8 cellular contexts compared by ENCODE assay signal in the genomic region with DNA sequence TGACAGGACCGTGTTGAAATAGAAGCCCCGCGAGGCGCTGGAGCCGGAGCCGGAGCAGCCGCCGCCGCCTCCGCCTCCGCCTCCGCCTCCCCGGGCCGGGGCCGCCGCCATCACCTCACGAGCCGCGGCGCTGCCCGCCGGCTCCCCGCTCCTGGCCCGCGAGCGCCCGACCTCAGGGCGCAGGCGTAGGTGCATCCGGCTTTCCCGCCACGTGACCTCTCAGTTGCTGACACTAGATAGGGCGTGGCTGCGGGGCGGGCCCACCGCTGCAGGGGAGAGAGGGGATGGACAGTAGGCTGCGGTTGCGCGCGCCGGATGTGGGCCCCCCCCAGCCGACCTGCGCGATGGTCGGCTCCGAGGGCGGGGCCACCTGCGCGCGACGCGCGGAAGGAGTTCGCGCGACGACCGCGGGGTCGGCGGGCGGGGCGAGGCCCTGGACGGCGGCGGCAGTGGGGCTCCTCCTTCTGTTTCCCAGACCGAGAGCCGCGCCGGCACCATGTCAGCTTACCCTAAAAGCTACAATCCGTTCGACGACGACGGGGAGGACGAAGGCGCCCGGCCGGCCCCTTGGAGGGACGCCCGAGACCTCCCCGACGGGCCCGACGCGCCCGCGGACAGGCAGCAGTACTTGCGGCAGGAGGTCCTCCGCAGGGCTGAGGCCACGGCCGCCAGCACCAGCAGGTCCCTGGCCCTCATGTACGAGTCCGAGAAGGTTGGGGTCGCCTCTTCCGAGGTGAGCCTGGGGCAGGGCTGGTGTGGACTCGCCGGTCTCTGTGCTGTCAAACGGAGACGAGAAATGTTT. TPM values are rescaled to one million over a fixed set of nuclear protein-coding genes. Genes with fewer than 3 reads are reported as not detected.
DNase-seq lines count a peak whose midpoint lies in the region; ATAC-seq and TF ChIP-seq lines count a peak whose summit lies in the region.

A gene (minus strand): TSS at position 197 of the 802 bp plus-strand sequence. CDS start 86 bp downstream, at position 111.
A gene (plus strand): TSS at position 393 of the 802 bp plus-strand sequence. CDS start 104 bp downstream, at position 497.

- in situ Hi-C loops in astrocyte of the cerebellum (cut with HindIII; ENCODE audit: low sequenced_read_pairs), result no loop called here

- TF ChIP-seq POLR2A in vagina (IDR thresholded peaks at IDR 0.05), result peak; percentile 50 to 87

- peak within 1 kb of the TSS; percentile 83 for H3K9ac ChIP-seq in rectal smooth muscle tissue (ENCODE audit: low read length)

- no peaks in the 10 kb centered on the region for H3K9me3 ChIP-seq in vagina

- intact Hi-C loops in vagina (cut with DNase I), result loop anchor here (5.0 kb wide), 1 partner anchor 58 kb away; a partner anchor contains a TSS

- H3K27ac ChIP-seq in rectal smooth muscle tissue (ENCODE audit: low read depth, low read length) (peak within 1 kb of the TSS; percentile 86), vagina (peak within 1 kb of the TSS; percentile 85)

- H3K27me3 ChIP-seq in rectal smooth muscle tissue (ENCODE audit: control insufficient read depth, insufficient read depth, low read length) (no peaks in the 10 kb centered on the region), vagina (no peaks in the 10 kb centered on the region)

- TF ChIP-seq CTCF in astrocyte of the cerebellum (IDR thresholded peaks at IDR 0.05; ENCODE audit: low read depth, low read length, missing control alignments) (no peak), vagina (IDR thresholded peaks at IDR 0.05) (no peak)

- H3K4me1 ChIP-seq in rectal smooth muscle tissue (ENCODE audit: control insufficient read depth, insufficient read depth, low read length) (peaks cover 13% of the 10 kb centered on the region), vagina (peaks cover 76% of the 10 kb centered on the region)

- peak; percentile 56 for ATAC-seq in GM18508 (IDR thresholded peaks at IDR 0.05; ENCODE audit: insufficient read depth, unreplicated experiment)
- peak; percentile 84 for ATAC-seq in HG02981 (IDR thresholded peaks at IDR 0.05; ENCODE audit: unreplicated experiment)

- peak within 1 kb of the TSS; percentile 68 for H3K4me3 ChIP-seq in astrocyte of the cerebellum (ENCODE audit: low read depth, low read length)
- H3K4me3 ChIP-seq in rectal smooth muscle tissue (ENCODE audit: low read length), result peak within 1 kb of the TSS; percentile 91
- H3K4me3 ChIP-seq in vagina, result peak within 1 kb of the TSS; percentile 72 to 79

- H3K36me3 ChIP-seq in rectal smooth muscle tissue (ENCODE audit: control insufficient read depth, insufficient read depth, low read length) (no peaks in the 10 kb centered on the region), vagina (no peaks in the 10 kb centered on the region)

- DNase-seq in NCI-H2029 treated with DMSO at 0.1 percent for 48 hours (lab: John Stamatoyannopoulos, UW), result peak; percentile 80
- DNase-seq in T-helper 9 cell, result peak; percentile 96
- peak; percentile 92 for DNase-seq in astrocyte of the cerebellum (ENCODE audit: low read depth)
- DNase-seq in hepatic stellate cell (ENCODE audit: low spot score), result peak; percentile 99
- DNase-seq in vagina (ENCODE audit: extremely low spot score in 2 of 2), result peak in 1 of 2 donors; percentile 98

RNA-seq across cellular contexts. Expression of the first gene that starts in this region (rescaled TPM):
- total RNA-seq in vagina, result 135 TPM

RNA-seq across cellular contexts. Expression of the second gene that starts in this region (rescaled TPM):
- total RNA-seq in vagina, result 18.9 TPM
